Comparison of ENCODE assay signal across 1 cellular context in the genomic region with DNA sequence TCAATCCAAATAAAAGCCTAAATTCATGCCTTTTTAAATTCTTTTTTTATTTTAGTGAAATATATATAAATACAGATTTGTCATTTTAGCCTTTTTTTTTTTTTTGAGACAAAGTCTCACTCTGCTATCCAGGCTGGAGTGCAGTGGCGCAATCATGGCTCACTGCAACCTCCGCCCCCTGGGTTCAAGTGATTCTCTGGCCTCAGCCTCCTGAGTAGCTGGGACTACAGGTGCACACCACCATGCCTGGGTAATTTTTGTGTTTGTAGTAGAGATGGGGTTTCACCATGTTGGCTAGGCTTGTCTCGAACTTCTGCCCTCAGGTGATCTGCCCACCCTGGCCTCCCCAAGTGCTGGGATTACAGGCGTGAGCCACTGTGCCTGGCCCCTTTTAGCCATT. TPM values are rescaled to one million over a fixed set of nuclear protein-coding genes. Genes with fewer than 3 reads are reported as not detected.
"Had no signal": no experiment of that assay in that cellular context is flagged by ENCODE, and none has a peak within 500 bp of the region (broad histone marks: within the 10 kb centered on the region; RNA-seq: fewer than 3 reads in every experiment).

No MANE protein-coding gene starts in this region.

RNA-seq across cellular contexts. Expression of a gene that starts 23.8 kb away (rescaled TPM):
- total RNA-seq: GM23248 had no signal
- polyA plus RNA-seq: GM23248 had no signal
